In genomic region chr19:40804783-40805242, GRCh38 we compare ENCODE assay signal across 10 cellular contexts. TPM values are rescaled to one million over a fixed set of nuclear protein-coding genes. Genes with fewer than 3 reads are reported as not detected.
A peak's percentile ranks its signal among the peaks of the same experiment; 100 is the strongest.
DNase-seq lines count a peak whose midpoint lies in the region; ATAC-seq and TF ChIP-seq lines count a peak whose summit lies in the region.
"Had no signal": no experiment of that assay in that cellular context is flagged by ENCODE, and none has a peak within 500 bp of the region (broad histone marks: within the 10 kb centered on the region; RNA-seq: fewer than 3 reads in every experiment).

No MANE protein-coding gene starts in this region.

- no peak overlapping the region for H3K9ac ChIP-seq in skeletal muscle satellite cell (ENCODE audit: low read depth, low read length)

- no peak for TF ChIP-seq EP300 in gastroesophageal sphincter (IDR thresholded peaks at IDR 0.05)

- intact Hi-C loops in posterior vena cava (cut with DNase I), result loop anchor here in 1 of 2 donors (5.0 to 10.0 kb wide), 2 partner anchors 140 to 1973 kb away; partner anchors contain the start of gene ECH1

- 10 to 35% methylated on average over 2 of the region's 7 CpGs for WGBS in gastroesophageal sphincter (ENCODE audit: low coverage in 1 of 2), 2 donors

- H3K27me3 ChIP-seq in GM06990 (replicated peaks; ENCODE audit: control insufficient read depth, insufficient read depth, low read length), result no peaks in the 10 kb centered on the region
- H3K27me3 ChIP-seq in gastroesophageal sphincter, result no peaks in the 10 kb centered on the region
- no peaks in the 10 kb centered on the region for H3K27me3 ChIP-seq in skeletal muscle satellite cell (ENCODE audit: control insufficient read depth, insufficient read depth, low read length)

- H3K36me3 ChIP-seq in GM06990 (ENCODE audit: control insufficient read depth, insufficient read depth, low read length) (peaks cover 44% of the 10 kb centered on the region), gastroesophageal sphincter (peaks cover 0 to 39% of the 10 kb centered on the region in 2 donors), skeletal muscle satellite cell (ENCODE audit: insufficient read depth, low read length) (peaks cover 80% of the 10 kb centered on the region)

- no peak for TF ChIP-seq POLR2A in gastroesophageal sphincter (IDR thresholded peaks at IDR 0.05)

- peak overlapping the region in 3 of 4 donors; percentile 95 to 99 (median 98) for H3K27ac ChIP-seq in gastroesophageal sphincter

- H3K4me2 ChIP-seq in skeletal muscle satellite cell (ENCODE audit: low read length), result peak overlapping the region; percentile 4

- H3K4me3 ChIP-seq in GM06990 (replicated peaks; ENCODE audit: low read depth, low read length) (no peak overlapping the region), WI38 (ENCODE audit: low read depth, low read length) (no peak overlapping the region), gastroesophageal sphincter (no peak overlapping the region), skeletal muscle satellite cell (ENCODE audit: low read length) (no peak overlapping the region)

- TF ChIP-seq CTCF in GM06990 (IDR thresholded peaks at IDR 0.05; ENCODE audit: insufficient read depth, low read length, poor library complexity, severe bottlenecking), result peak; percentile 29
- peak; percentile 18; the same call in 1 of the 2 replicates for TF ChIP-seq CTCF in WI38 (IDR thresholded peaks at IDR 0.05; ENCODE audit: low read depth, low read length)
- TF ChIP-seq CTCF in gastroesophageal sphincter (IDR thresholded peaks at IDR 0.05), result no peak

- H3K9me3 ChIP-seq in gastroesophageal sphincter (no peaks in the 10 kb centered on the region), skeletal muscle satellite cell (replicated peaks; ENCODE audit: low read length) (no peaks in the 10 kb centered on the region)

- DNase-seq in GM06990 (ENCODE audit: extremely low read depth, insufficient read length), result no peak
- DNase-seq in posterior vena cava (ENCODE audit: low spot score), result no peak
- no peak for DNase-seq in HuH-7.5 (ENCODE audit: low spot score)

- ATAC-seq in gastroesophageal sphincter (no peak), GM21737 (IDR thresholded peaks at IDR 0.05; ENCODE audit: unreplicated experiment) (no peak), HG02870 (IDR thresholded peaks at IDR 0.05; ENCODE audit: unreplicated experiment) (no peak)

- peaks cover 16 to 100% (median 86%) of the 10 kb centered on the region in 3 donors for H3K4me1 ChIP-seq in gastroesophageal sphincter
- H3K4me1 ChIP-seq in skeletal muscle satellite cell (ENCODE audit: control insufficient read depth, insufficient read depth, low read length), result peaks cover 55% of the 10 kb centered on the region

RNA-seq across cellular contexts. Expression of gene EGLN2, which starts 5.8 kb away (rescaled TPM):
- 100 to 1,000 TPM in 3 of 4 donors, 10 to 100 TPM in 1; 99.1 to 115 (median 107) TPM for total RNA-seq in gastroesophageal sphincter
- 55.3 and 73.3 TPM in 2 replicates for total RNA-seq in skeletal muscle satellite cell (2012; rRNA removed)
- 10 to 100 TPM; 76.3 to 89.0 TPM for total RNA-seq in posterior vena cava

RNA-seq across cellular contexts. Expression of gene RAB4B, which starts 26.8 kb away (rescaled TPM):
- 10 to 100 TPM; 18.7 to 27.5 (median 20.9) TPM for total RNA-seq in gastroesophageal sphincter
- total RNA-seq in skeletal muscle satellite cell (2012; rRNA removed), result 7.6 and 10.6 TPM in 2 replicates
- total RNA-seq in posterior vena cava, result 10 to 100 TPM; 20.5 to 24.5 TPM

RNA-seq across cellular contexts. Expression of gene MIA, which starts 29.5 kb away (rescaled TPM):
- total RNA-seq in gastroesophageal sphincter (1 to 10 TPM in 3 of 4 donors, not detected in 1; 1.4 to 9.2 (median 3.1) TPM), posterior vena cava (1 to 10 TPM in 1 of 2 donors, not detected in 1; 1.6 TPM)
- not detected in 2 replicates for total RNA-seq in skeletal muscle satellite cell (2012; rRNA removed)
- total RNA-seq: endothelial cell of umbilical vein; T-helper 1 cell treated with Interleukin-12 subunit alpha and Interleukin-12 subunit beta and Interleukin-4 antibody, amounts not matched to agents 30 ng/mL and 1 ng/mL, for 36 hours had no signal

RNA-seq across cellular contexts. Expression of gene CYP2A6, which starts 45.4 kb away (rescaled TPM):
- total RNA-seq in gastroesophageal sphincter, result not detected
- not detected in 2 replicates for total RNA-seq in skeletal muscle satellite cell (2012; rRNA removed)
- not detected for total RNA-seq in posterior vena cava
- total RNA-seq: endothelial cell of umbilical vein; T-helper 1 cell treated with Interleukin-12 subunit alpha and Interleukin-12 subunit beta and Interleukin-4 antibody, amounts not matched to agents 30 ng/mL and 1 ng/mL, for 36 hours had no signal

RNA-seq across cellular contexts. Expression of gene SNRPA, which starts 53.8 kb away (rescaled TPM):
- 10 to 100 TPM; 24.5 to 56.0 (median 48.2) TPM for total RNA-seq in gastroesophageal sphincter
- 35.7 and 46.7 TPM in 2 replicates for total RNA-seq in skeletal muscle satellite cell (2012; rRNA removed)
- total RNA-seq in posterior vena cava, result 10 to 100 TPM; 37.1 to 46.1 TPM

Comparison
In these comparisons a context has a peak if more than half of its experiments do, and no peak if none do; other contexts are left out.
1. CTCF ChIP-seq: peak in GM06990 (single experiment) and WI38 (single experiment); none in gastroesophageal sphincter (0 of 4).